ENCODE assay signal across 8 cellular contexts in the genomic region with DNA sequence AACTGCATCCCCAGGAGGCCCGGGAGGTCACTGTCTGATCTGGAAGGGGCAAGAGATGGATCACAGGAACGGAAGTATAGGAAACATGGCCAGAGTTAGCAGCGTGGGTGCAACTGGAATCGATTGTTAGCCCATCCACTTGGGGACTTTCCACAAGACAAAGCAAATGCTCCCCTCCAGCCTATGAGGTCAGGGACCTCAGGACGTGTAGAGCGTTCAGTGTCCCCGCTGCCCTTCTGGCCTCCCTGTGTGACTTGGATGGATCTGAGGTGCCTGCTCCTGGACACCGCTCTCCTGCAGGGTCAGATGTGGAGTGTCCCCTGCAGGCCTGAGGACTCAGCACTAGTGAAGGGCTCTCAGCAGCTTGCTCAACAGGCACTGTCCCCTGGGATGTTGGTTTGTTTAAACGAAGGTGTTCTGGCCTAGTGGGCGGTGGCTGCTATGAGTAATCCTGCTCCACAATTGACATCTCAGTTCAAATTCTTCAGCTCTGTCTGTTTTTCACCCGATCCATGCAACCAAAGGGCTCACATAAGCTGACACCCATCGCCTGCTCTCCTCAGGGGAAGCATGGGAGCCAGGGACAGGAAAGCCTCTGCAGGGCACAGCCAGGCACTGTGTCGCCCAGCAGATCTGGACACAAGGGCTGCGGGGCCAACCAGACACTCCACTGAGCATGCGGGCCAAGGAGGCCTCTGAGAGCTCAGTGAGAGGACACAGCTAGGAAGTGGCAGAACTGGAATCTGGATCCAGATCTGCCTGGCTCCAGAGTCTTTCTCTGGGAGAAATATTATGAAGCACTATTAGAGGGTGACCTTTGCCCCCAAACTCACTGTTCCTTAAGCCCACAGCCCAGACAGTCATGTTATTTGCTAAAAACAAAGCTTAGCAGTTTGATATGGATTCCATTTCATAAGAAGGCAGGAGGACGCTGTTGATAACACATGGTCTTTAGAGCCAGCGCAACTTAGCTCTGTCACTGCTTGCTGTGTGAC.
DNase-seq lines count a peak whose midpoint lies in the region; ATAC-seq and TF ChIP-seq lines count a peak whose summit lies in the region.

No MANE protein-coding gene starts in this region.

- H3K9me3 ChIP-seq in Caco-2 (no peaks in the 10 kb centered on the region), liver (ENCODE audit: control insufficient read depth in 4 of 4, low read length in 3 of 4) (no peaks in the 10 kb centered on the region)

- H3K4me3 Mint-ChIP-seq in Caco-2 (ENCODE audit: unreplicated experiment), result no peak overlapping the region
- peak overlapping the region; percentile 76 for H3K4me3 Mint-ChIP-seq in activated B cell treated with CpG ODN at 0.5 μM for 24 hours

- DNase-seq in Caco-2 (peak; percentile 59 to 66), activated B cell treated with CpG ODN at 0.5 μM for 24 hours (peak; percentile 40), foreskin melanocyte (no peak), medulla oblongata (ENCODE audit: extremely low spot score) (no peak), SIG-M5 treated with dmso at 0.1 percent for 504 hours (lab: John Stamatoyannopoulos, UW; ENCODE audit: unreplicated experiment) (no peak)

- H3K4me3 ChIP-seq in Caco-2 (ENCODE audit: low read depth, low read length), result no peak overlapping the region
- no peak overlapping the region for H3K4me3 ChIP-seq in liver (ENCODE audit: low read depth in 1 of 3, low read length in 3 of 3)

- H3K9ac ChIP-seq in liver (ENCODE audit: low read depth in 1 of 2, low read length in 2 of 2), result peak overlapping the region in 1 of 2 donors; percentile 41

- H3K9me3 Mint-ChIP-seq in Caco-2 (ENCODE audit: unreplicated experiment), result no peaks in the 10 kb centered on the region
- H3K9me3 Mint-ChIP-seq in activated B cell treated with CpG ODN at 0.5 μM for 24 hours, result no peaks in the 10 kb centered on the region

- peaks cover 14% of the 10 kb centered on the region for H3K4me1 ChIP-seq in Caco-2
- peaks cover 10 to 19% (median 15%) of the 10 kb centered on the region in 4 donors for H3K4me1 ChIP-seq in liver (ENCODE audit: control insufficient read depth in 4 of 4, insufficient read depth in 4 of 4, low read length in 3 of 4)

- TF ChIP-seq CTCF in Caco-2 (IDR thresholded peaks at IDR 0.05; ENCODE audit: insufficient read depth in 1 of 2, low read depth in 1 of 2, low read length in 1 of 2, severe bottlenecking in 1 of 2, unreplicated experiment in 1 of 2) (peak in 1 of 2 experiments; percentile 29), activated B cell treated with CpG ODN at 0.5 μM for 24 hours (IDR thresholded peaks at IDR 0.05) (no peak), liver (IDR thresholded peaks at IDR 0.05; ENCODE audit: low read depth, low read length, missing input control) (peak; percentile 16)

- H3K36me3 ChIP-seq in Caco-2 (ENCODE audit: control insufficient read depth, insufficient read depth, low read length), result no peaks in the 10 kb centered on the region
- no peaks in the 10 kb centered on the region for H3K36me3 ChIP-seq in liver (ENCODE audit: control insufficient read depth in 4 of 4, insufficient read depth in 3 of 4, low read depth in 1 of 4, low read length in 3 of 4)

- TF ChIP-seq RAD21 in liver (IDR thresholded peaks at IDR 0.05), result peak; percentile 46 to 71

- CTCF ChIA-PET in Caco-2 (lab: Charles Lee) (interaction anchor here (0.9 to 2.1 kb wide), 6 partner anchors 15 to 117 kb away, joined by 3 to 16 read pairs (median 4); a partner anchor contains a TSS), activated B cell treated with CpG ODN at 0.5 μM for 24 hours (lab: Charles Lee) (interaction anchor here (0.6 kb wide), 1 partner anchor 12 kb away, joined by 3 read pairs; no protein-coding TSS in a partner anchor)

- TF ChIP-seq POLR2A in GM19193 (IDR thresholded peaks at IDR 0.05; ENCODE audit: extremely low read depth, insufficient read depth, insufficient read length), result peak; percentile 54

- no peaks in the 10 kb centered on the region for H3K27me3 Mint-ChIP-seq in Caco-2 (ENCODE audit: insufficient read depth, unreplicated experiment)
- H3K27me3 Mint-ChIP-seq in activated B cell treated with CpG ODN at 0.5 μM for 24 hours, result no peaks in the 10 kb centered on the region

- ATAC-seq in HG03108 (IDR thresholded peaks at IDR 0.05; ENCODE audit: unreplicated experiment), result peak; percentile 85
- ATAC-seq in activated B cell treated with CpG ODN at 0.5 μM for 24 hours (ENCODE audit: low read depth), result peak; percentile 94

- BruUV-seq in Caco-2 (replicated peaks; lab: Mats Ljungman, UMichigan), result no TSS peak

- peak overlapping the region; percentile 43 to 50 for H3K27ac ChIP-seq in liver (ENCODE audit: low read depth in 1 of 2, low read length in 2 of 2)

- H3K27ac Mint-ChIP-seq in Caco-2 (ENCODE audit: unreplicated experiment) (no peak overlapping the region), activated B cell treated with CpG ODN at 0.5 μM for 24 hours (peak overlapping the region; percentile 41)

- 47% methylated on average over 17 of the region's 17 CpGs for WGBS in liver

- POLR2A ChIA-PET in Caco-2 (lab: Charles Lee) (interaction anchor here (2.9 kb wide), 1 partner anchor 78 kb away, joined by 28 read pairs; a partner anchor contains a TSS), activated B cell treated with CpG ODN at 0.5 μM for 24 hours (lab: Charles Lee) (interaction anchor here (0.6 to 4.0 kb wide), 2 partner anchors 17 to 78 kb away, joined by 4 to 27 read pairs; a partner anchor contains a TSS)

- H3K27me3 ChIP-seq in Caco-2 (replicated peaks; ENCODE audit: control insufficient read depth, insufficient read depth, low read length), result no peaks in the 10 kb centered on the region
- no peaks in the 10 kb centered on the region for H3K27me3 ChIP-seq in liver (ENCODE audit: control insufficient read depth in 4 of 4, insufficient read depth in 4 of 4, low read length in 3 of 4)

- H3K4me1 Mint-ChIP-seq in Caco-2 (ENCODE audit: low read depth, unreplicated experiment) (peaks cover 16% of the 10 kb centered on the region), activated B cell treated with CpG ODN at 0.5 μM for 24 hours (peaks cover 21% of the 10 kb centered on the region)

- H3K36me3 Mint-ChIP-seq in Caco-2 (ENCODE audit: insufficient read depth, unreplicated experiment), result no peaks in the 10 kb centered on the region
- H3K36me3 Mint-ChIP-seq in activated B cell treated with CpG ODN at 0.5 μM for 24 hours (ENCODE audit: low read depth), result no peaks in the 10 kb centered on the region

- intact Hi-C loops in Caco-2 (cut with micrococcal nuclease; ENCODE audit: unreplicated experiment), result loop anchor here (2.0 to 5.0 kb wide), 3 partner anchors 15 to 75 kb away; no protein-coding TSS in a partner anchor
- intact Hi-C loops in activated B cell treated with CpG ODN at 0.5 μM for 24 hours (cut with micrococcal nuclease), result loop anchor here (1.0 to 2.0 kb wide), 3 partner anchors 51 to 79 kb away; a partner anchor contains a TSS

TF ChIP-seq in liver, 16 proteins besides CTCF, POLR2A, EP300 and RAD21 (continues in another document):
- no peak for TF ChIP-seq YY1 (IDR thresholded peaks at IDR 0.05)
- TF ChIP-seq JUND (IDR thresholded peaks at IDR 0.05), result peak; percentile 15 to 62
- TF ChIP-seq EGR1 (IDR thresholded peaks at IDR 0.05; ENCODE audit: low read depth in 2 of 2), result no peak
- TF ChIP-seq, protein P1, sequence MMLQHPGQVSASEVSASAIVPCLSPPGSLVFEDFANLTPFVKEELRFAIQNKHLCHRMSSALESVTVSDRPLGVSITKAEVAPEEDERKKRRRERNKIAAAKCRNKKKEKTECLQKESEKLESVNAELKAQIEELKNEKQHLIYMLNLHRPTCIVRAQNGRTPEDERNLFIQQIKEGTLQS (IDR thresholded peaks at IDR 0.05), result no peak
- TF ChIP-seq, protein P2, sequence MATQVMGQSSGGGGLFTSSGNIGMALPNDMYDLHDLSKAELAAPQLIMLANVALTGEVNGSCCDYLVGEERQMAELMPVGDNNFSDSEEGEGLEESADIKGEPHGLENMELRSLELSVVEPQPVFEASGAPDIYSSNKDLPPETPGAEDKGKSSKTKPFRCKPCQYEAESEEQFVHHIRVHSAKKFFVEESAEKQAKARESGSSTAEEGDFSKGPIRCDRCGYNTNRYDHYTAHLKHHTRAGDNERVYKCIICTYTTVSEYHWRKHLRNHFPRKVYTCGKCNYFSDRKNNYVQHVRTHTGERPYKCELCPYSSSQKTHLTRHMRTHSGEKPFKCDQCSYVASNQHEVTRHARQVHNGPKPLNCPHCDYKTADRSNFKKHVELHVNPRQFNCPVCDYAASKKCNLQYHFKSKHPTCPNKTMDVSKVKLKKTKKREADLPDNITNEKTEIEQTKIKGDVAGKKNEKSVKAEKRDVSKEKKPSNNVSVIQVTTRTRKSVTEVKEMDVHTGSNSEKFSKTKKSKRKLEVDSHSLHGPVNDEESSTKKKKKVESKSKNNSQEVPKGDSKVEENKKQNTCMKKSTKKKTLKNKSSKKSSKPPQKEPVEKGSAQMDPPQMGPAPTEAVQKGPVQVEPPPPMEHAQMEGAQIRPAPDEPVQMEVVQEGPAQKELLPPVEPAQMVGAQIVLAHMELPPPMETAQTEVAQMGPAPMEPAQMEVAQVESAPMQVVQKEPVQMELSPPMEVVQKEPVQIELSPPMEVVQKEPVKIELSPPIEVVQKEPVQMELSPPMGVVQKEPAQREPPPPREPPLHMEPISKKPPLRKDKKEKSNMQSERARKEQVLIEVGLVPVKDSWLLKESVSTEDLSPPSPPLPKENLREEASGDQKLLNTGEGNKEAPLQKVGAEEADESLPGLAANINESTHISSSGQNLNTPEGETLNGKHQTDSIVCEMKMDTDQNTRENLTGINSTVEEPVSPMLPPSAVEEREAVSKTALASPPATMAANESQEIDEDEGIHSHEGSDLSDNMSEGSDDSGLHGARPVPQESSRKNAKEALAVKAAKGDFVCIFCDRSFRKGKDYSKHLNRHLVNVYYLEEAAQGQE (IDR thresholded peaks at IDR 0.05), result no peak
- TF ChIP-seq HNF4A (conservative IDR thresholded peaks at IDR 0.05), result peak; percentile 76 to 93
- peak; percentile 88 for TF ChIP-seq SP1 (IDR thresholded peaks at IDR 0.05)
- no peak for TF ChIP-seq FOXA2 (IDR thresholded peaks at IDR 0.05)
- peak; percentile 70 for TF ChIP-seq TAF1 (conservative IDR thresholded peaks at IDR 0.05)
- TF ChIP-seq, protein P3, sequence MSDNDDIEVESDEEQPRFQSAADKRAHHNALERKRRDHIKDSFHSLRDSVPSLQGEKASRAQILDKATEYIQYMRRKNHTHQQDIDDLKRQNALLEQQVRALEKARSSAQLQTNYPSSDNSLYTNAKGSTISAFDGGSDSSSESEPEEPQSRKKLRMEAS (IDR thresholded peaks at IDR 0.05), result no peak
- no peak for TF ChIP-seq FOXA1 (IDR thresholded peaks at IDR 0.05)
- no peak for TF ChIP-seq GABPA (IDR thresholded peaks at IDR 0.05 in 1 of 2, conservative IDR thresholded peaks at IDR 0.05 in 1 of 2)
- peak; percentile 91 for TF ChIP-seq NR2F2 (IDR thresholded peaks at IDR 0.05)
- peak; percentile 35 for TF ChIP-seq HNF4G (IDR thresholded peaks at IDR 0.05)
- peak; percentile 86 to 97 for TF ChIP-seq RXRA (IDR thresholded peaks at IDR 0.05)

Comparison
In these comparisons a context has a peak if more than half of its experiments do, and no peak if none do; other contexts are left out.
1. DNase-seq: peak in Caco-2 (2 of 2) and activated B cell treated with CpG ODN at 0.5 μM for 24 hours (single experiment); none in foreskin melanocyte (single experiment), medulla oblongata (single experiment) and SIG-M5 treated with dmso at 0.1 percent for 504 hours (single experiment).